Comparison of ENCODE assay signal across 17 cellular contexts in genomic region chr20:22341508-22341907, GRCh38.
DNase-seq lines count a peak whose midpoint lies in the region; ATAC-seq, FAIRE-seq and TF ChIP-seq lines count a peak whose summit lies in the region.
"Had no signal": no experiment of that assay in that cellular context is flagged by ENCODE, and none has a peak within 500 bp of the region (broad histone marks: within the 10 kb centered on the region; RNA-seq: fewer than 3 reads in every experiment).

No MANE protein-coding gene starts in this region.

- peak; percentile 84 for DNase-seq in M059J (ENCODE audit: low read depth)
- no peak for DNase-seq in RWPE2 (ENCODE audit: low spot score)
- DNase-seq in iris pigment epithelial cell (ENCODE audit: low read depth): peak; percentile 2
- DNase-seq in globus pallidus (ENCODE audit: low spot score): no peak
- DNase-seq in activated gamma-delta T cell (lab: John Stamatoyannopoulos, UW): no peak
- DNase-seq in stimulated activated CD4-positive, alpha-beta T cell treated with anti-CD3 and anti-CD28 coated beads, Interleukin-12 subunit alpha, Interleukin-12 subunit beta, amount 100 ng/mL, for 4 hours: no peak
- no peak for DNase-seq in frontal cortex (ENCODE audit: low spot score in 2 of 2)
- DNase-seq: activated CD8-positive, alpha-beta memory T cell treated with anti-CD3 and anti-CD28 coated beads, Interleukin-2, amount 10 ng/mL, durations not matched to agents 7 days and 5 days; GM23248; left ventricle myocardium inferior; naive thymus-derived CD4-positive, alpha-beta T cell; NK-92 treated with Interleukin-12 subunit alpha and Interleukin-12 subunit beta, amount 100 ng/mL, for 24 hours; psoas muscle had no signal

- H3K4me2 ChIP-seq in BLaER1: peak overlapping the region; percentile 67

- peaks cover 74% of the 10 kb centered on the region for H3K4me1 ChIP-seq in BLaER1
- H3K4me1 ChIP-seq in RWPE2 (ENCODE audit: insufficient read depth, poor library complexity, severe bottlenecking): peaks cover 34% of the 10 kb centered on the region
- H3K4me1 ChIP-seq: left ventricle myocardium inferior, psoas muscle had no signal

- H3K4me3 ChIP-seq in BLaER1 (no peak overlapping the region), RWPE2 (ENCODE audit: severe bottlenecking) (no peak overlapping the region)
- H3K4me3 ChIP-seq: ascending aorta, GM23248, left ventricle myocardium inferior, psoas muscle had no signal

- no peak overlapping the region for H3K9ac ChIP-seq in BLaER1
- H3K9ac ChIP-seq: GM23248 had no signal

- peak; percentile 75 for ATAC-seq in RWPE2 (ENCODE audit: low read depth)
- ATAC-seq: activated CD8-positive, alpha-beta memory T cell treated with anti-CD3 and anti-CD28 coated beads, Interleukin-2, amount 10 ng/mL, durations not matched to agents 7 days and 5 days; naive thymus-derived CD4-positive, alpha-beta T cell had no signal

- H3K9me3 ChIP-seq in BLaER1 (no peaks in the 10 kb centered on the region), RWPE2 (ENCODE audit: severe bottlenecking) (no peaks in the 10 kb centered on the region)
- H3K9me3 ChIP-seq: ascending aorta, left ventricle myocardium inferior, psoas muscle had no signal

- TF ChIP-seq CTCF in RWPE2 (IDR thresholded peaks at IDR 0.05; ENCODE audit: poor library complexity, severe bottlenecking): no peak

- H3K27ac ChIP-seq in BLaER1: no peak overlapping the region; the same call in 1 of the 2 replicates
- H3K27ac ChIP-seq in RWPE2 (ENCODE audit: poor library complexity, severe bottlenecking): peak overlapping the region; percentile 80
- H3K27ac ChIP-seq: ascending aorta, GM23248, left ventricle myocardium inferior, psoas muscle had no signal

- no peak for FAIRE-seq in frontal cortex (lab: Jason Lieb, UNC)
- FAIRE-seq: D721Med, HTR-8/SVneo had no signal

- H3K36me3 ChIP-seq in BLaER1 (no peaks in the 10 kb centered on the region), RWPE2 (ENCODE audit: low read depth) (no peaks in the 10 kb centered on the region)
- H3K36me3 ChIP-seq: ascending aorta, left ventricle myocardium inferior had no signal

- H4K20me1 ChIP-seq in BLaER1: no peaks in the 10 kb centered on the region

- H3K27me3 ChIP-seq in BLaER1 (no peaks in the 10 kb centered on the region), RWPE2 (ENCODE audit: insufficient read depth, poor library complexity, severe bottlenecking) (no peaks in the 10 kb centered on the region)
- H3K27me3 ChIP-seq: ascending aorta had no signal

Comparison
In these comparisons a context has a peak if more than half of its experiments do, and no peak if none do; other contexts are left out.
1. DNase-seq: peak in M059J (single experiment) and iris pigment epithelial cell (single experiment); none in RWPE2 (single experiment), globus pallidus (single experiment), activated gamma-delta T cell (single experiment), stimulated activated CD4-positive, alpha-beta T cell treated with anti-CD3 and anti-CD28 coated beads, Interleukin-12 subunit alpha, Interleukin-12 subunit beta, amount 100 ng/mL, for 4 hours (single experiment) and frontal cortex (0 of 2).